ENCODE assay signal across 2 cellular contexts in genomic region chr5:95847261-95847592, GRCh38.
TF ChIP-seq lines count a peak whose summit lies in the region.

No MANE protein-coding gene starts in this region.

TF ChIP-seq in A549, 52 proteins besides CTCF, POLR2A, EP300 and RAD21:
- no peak for TF ChIP-seq ELK1 (IDR thresholded peaks at IDR 0.05; ENCODE audit: low read depth, low read length)
- no peak for TF ChIP-seq RCOR1 (IDR thresholded peaks at IDR 0.05; ENCODE audit: low read depth, low read length)
- no peak for TF ChIP-seq HDAC2 (IDR thresholded peaks at IDR 0.05)
- 0 out of 2 replicates have a peak, but pooled peaks have one; percentile 26 for TF ChIP-seq HOXA7 (CRISPR knock-in tag; IDR thresholded peaks at IDR 0.05)
- no peak for TF ChIP-seq SMC3 (IDR thresholded peaks at IDR 0.05)

TF ChIP-seq in K562, 482 proteins besides CTCF, POLR2A, EP300 and RAD21 (continued from another document):
- TF ChIP-seq ELF2 (CRISPR knock-in tag; IDR thresholded peaks at IDR 0.05) (0 out of 2 replicates have a peak, but pooled peaks have one; percentile 19), HSF4 (CRISPR knock-in tag; IDR thresholded peaks at IDR 0.05; ENCODE audit: borderline replicate concordance) (no peak), DACH1 (IDR thresholded peaks at IDR 0.05; ENCODE audit: partially characterized antibody) (peak; percentile 78), NKRF (IDR thresholded peaks at IDR 0.05; ENCODE audit: borderline replicate concordance) (no peak), FOXP4 (CRISPR knock-in tag; IDR thresholded peaks at IDR 0.05; ENCODE audit: borderline replicate concordance) (no peak), SMARCB1 (IDR thresholded peaks at IDR 0.05; ENCODE audit: insufficient read length, low read depth) (no peak), TFAM (CRISPR knock-in tag; conservative IDR thresholded peaks at IDR 0.05) (no peak), ETV1 (tag; conservative IDR thresholded peaks at IDR 0.05; ENCODE audit: low read depth) (0 out of 2 replicates have a peak, but pooled peaks have one; percentile 9), ZNF316 (IDR thresholded peaks at IDR 0.05) (peak; percentile 31; the same call in 1 of the 2 replicates)
